10 cellular contexts compared by ENCODE assay signal in the genomic region with DNA sequence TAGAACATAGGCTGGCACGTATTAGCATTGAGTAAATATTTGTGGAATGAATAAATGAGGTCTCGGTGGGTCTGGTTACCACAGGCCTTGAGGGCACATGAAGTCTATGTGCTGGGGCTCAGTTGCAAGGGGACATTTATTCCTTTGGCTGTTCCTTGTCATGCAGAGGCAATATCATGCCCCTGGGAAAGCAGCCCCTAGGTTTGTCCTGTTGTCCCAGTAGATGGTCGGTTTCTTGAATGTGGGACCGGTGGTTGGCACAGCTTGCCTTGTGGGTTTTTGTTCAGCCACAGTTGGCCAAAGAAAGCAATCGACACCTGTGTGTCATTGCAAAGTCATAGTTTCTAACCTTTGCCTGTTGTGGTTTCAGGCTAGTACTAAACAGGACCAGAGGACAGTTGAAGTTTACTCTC. TPM values are rescaled to one million over a fixed set of nuclear protein-coding genes. Genes with fewer than 3 reads are reported as not detected.
DNase-seq lines count a peak whose midpoint lies in the region; ATAC-seq and TF ChIP-seq lines count a peak whose summit lies in the region.
"Had no signal": no experiment of that assay in that cellular context is flagged by ENCODE, and none has a peak within 500 bp of the region (broad histone marks: within the 10 kb centered on the region; RNA-seq: fewer than 3 reads in every experiment).

No MANE protein-coding gene starts in this region.

- no peak for TF ChIP-seq CTCF in astrocyte of the spinal cord (IDR thresholded peaks at IDR 0.05; ENCODE audit: low read depth, low read length)

- DNase-seq in astrocyte of the spinal cord (ENCODE audit: low read depth, low spot score) (peak; percentile 18), NCI-H524 treated with DMSO at 0.1 percent for 48 hours (lab: John Stamatoyannopoulos, UW) (no peak), NCI-H1436 (lab: John Stamatoyannopoulos, UW) (no peak), right cardiac atrium (no peak)
- DNase-seq in stimulated activated CD8-positive, alpha-beta memory T cell treated with anti-CD3 and anti-CD28 coated beads, Interleukin-4, amount 100 ng/mL, for 48 hours, result no peak
- DNase-seq: activated effector memory CD4-positive, alpha-beta T cell treated with Interleukin-2 at 50 U/mL for 16 hours; esophagus squamous epithelium had no signal

- intact Hi-C loops in right cardiac atrium (cut with DNase I), result no loop called here

- no peak overlapping the region for H3K27ac ChIP-seq in right cardiac atrium (ENCODE audit: low read length)
- H3K27ac ChIP-seq: esophagus squamous epithelium had no signal

- no peaks in the 10 kb centered on the region for H3K4me1 ChIP-seq in right cardiac atrium (ENCODE audit: control insufficient read depth, insufficient read depth, low read length)
- H3K4me1 ChIP-seq: esophagus squamous epithelium had no signal

- no peaks in the 10 kb centered on the region for H3K27me3 ChIP-seq in right cardiac atrium (ENCODE audit: control insufficient read depth, insufficient read depth)
- H3K27me3 ChIP-seq: esophagus squamous epithelium had no signal

- H3K9me3 ChIP-seq in right cardiac atrium (ENCODE audit: control insufficient read depth, low read length), result no peaks in the 10 kb centered on the region
- H3K9me3 ChIP-seq: esophagus squamous epithelium had no signal

- 91% methylated on average over 5 of the region's 5 CpGs for WGBS in right cardiac atrium

- H3K4me3 ChIP-seq in astrocyte of the spinal cord (ENCODE audit: low read depth, low read length) (no peak overlapping the region), right cardiac atrium (ENCODE audit: low read length) (no peak overlapping the region)
- H3K4me3 ChIP-seq: esophagus squamous epithelium had no signal

- in situ Hi-C loops in astrocyte of the spinal cord (cut with HindIII; ENCODE audit: low sequenced_read_pairs), result no loop called here

- ATAC-seq in GM18858 (IDR thresholded peaks at IDR 0.05; ENCODE audit: unreplicated experiment), result peak; percentile 80
- peak; percentile 83 for ATAC-seq in GM21526 (IDR thresholded peaks at IDR 0.05; ENCODE audit: low FRiP score, unreplicated experiment)
- peak; percentile 63 for ATAC-seq in HG03378 (IDR thresholded peaks at IDR 0.05; ENCODE audit: unreplicated experiment)
- ATAC-seq in right cardiac atrium, result no peak

RNA-seq across cellular contexts. Expression of a gene that starts 24.7 kb away (rescaled TPM):
- total RNA-seq in right cardiac atrium, result 10 to 100 TPM in 2 of 4 donors, 1 to 10 TPM in 2; 9.7 to 20.7 (median 13.5) TPM
- 14.5 TPM for polyA plus RNA-seq in right cardiac atrium

Comparison
In these comparisons a context has a peak if more than half of its experiments do, and no peak if none do; other contexts are left out.
1. ATAC-seq: peak in GM18858 (single experiment), GM21526 (single experiment) and HG03378 (single experiment); none in right cardiac atrium (0 of 2).